21 cellular contexts compared by ENCODE assay signal in the genomic region with DNA sequence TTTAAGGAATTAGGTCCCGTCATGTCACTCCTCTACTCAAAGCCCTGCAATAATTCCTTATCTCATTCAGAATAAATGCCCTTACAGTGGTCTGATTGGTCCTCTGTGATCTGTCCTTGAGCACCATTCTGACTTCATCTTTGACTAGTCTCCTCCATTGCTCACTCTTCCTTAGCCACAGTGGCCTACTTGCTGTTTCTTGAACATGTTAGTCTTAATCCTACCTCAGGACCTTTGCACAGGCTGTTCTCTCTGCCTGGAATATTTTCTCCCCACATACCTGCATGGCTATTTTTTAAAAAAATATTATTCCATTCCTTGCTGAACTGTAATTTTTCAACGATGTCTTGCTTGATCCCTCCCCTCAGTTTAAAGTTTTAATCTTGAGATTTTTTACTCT. TPM values are rescaled to one million over a fixed set of nuclear protein-coding genes. Genes with fewer than 3 reads are reported as not detected.
DNase-seq lines count a peak whose midpoint lies in the region; ATAC-seq and TF ChIP-seq lines count a peak whose summit lies in the region.
"Had no signal": no experiment of that assay in that cellular context is flagged by ENCODE, and none has a peak within 500 bp of the region (broad histone marks: within the 10 kb centered on the region; RNA-seq: fewer than 3 reads in every experiment).

No MANE protein-coding gene starts in this region.

- no peak for TF ChIP-seq CTCF in CD4-positive, alpha-beta T cell (IDR thresholded peaks at IDR 0.05)

- no peak overlapping the region for H3K27ac ChIP-seq in CD4-positive, alpha-beta T cell (ENCODE audit: low read depth, low read length)
- H3K27ac ChIP-seq in naive thymus-derived CD4-positive, alpha-beta T cell (ENCODE audit: low read depth, low read length) = no peak overlapping the region
- H3K27ac ChIP-seq: 22Rv1 had no signal

- no peaks in the 10 kb centered on the region for H3K27me3 ChIP-seq in CD4-positive, alpha-beta T cell (ENCODE audit: control insufficient read depth, insufficient read depth, low read length)
- H3K27me3 ChIP-seq in naive thymus-derived CD4-positive, alpha-beta T cell (ENCODE audit: control insufficient read depth in 2 of 2, insufficient read depth in 2 of 2, low read length in 2 of 2) = no peaks in the 10 kb centered on the region
- H3K27me3 ChIP-seq: BE2C had no signal

- DNase-seq in T-helper 1 cell (no peak), amygdala (lab: John Stamatoyannopoulos, UW) (no peak)
- no peak for DNase-seq in CD4-positive, alpha-beta T cell
- no peak for DNase-seq in naive thymus-derived CD4-positive, alpha-beta T cell
- no peak for DNase-seq in activated CD4-positive, CD25-positive, alpha-beta regulatory T cell treated with anti-CD3 and anti-CD28 coated beads, Interleukin-2, amount 50 U/mL, for 72 hours
- DNase-seq: BE2C, DMS53, MV-4-11, NCI-H1105, NCI-H1436 treated with DMSO at 0.1 percent for 48 hours, NCI-H187 treated with DMSO at 0.1 percent for 48 hours, NCI-H446, NCI-H524 treated with DMSO at 0.1 percent for 48 hours, NCI-H774, SIG-M5 had no signal

- peaks cover 13% of the 10 kb centered on the region for H3K4me1 Mint-ChIP-seq in T-helper 1 cell treated with Interleukin-12 subunit alpha and Interleukin-12 subunit beta and Interleukin-4 antibody, amounts not matched to agents 30 μg/mL and 1 μg/mL, for 36 hours (ENCODE audit: low read depth)
- no peaks in the 10 kb centered on the region for H3K4me1 Mint-ChIP-seq in CD4-positive, alpha-beta T cell (ENCODE audit: low read depth)
- peaks cover 20% of the 10 kb centered on the region for H3K4me1 Mint-ChIP-seq in activated T-helper 17 cell treated with anti-CD3 and anti-CD28 coated beads, Interleukin-2, amount 50 U/mL, for 72 hours
- H3K4me1 Mint-ChIP-seq in naive thymus-derived CD4-positive, alpha-beta T cell = peaks cover 0 to 20% (median 3%) of the 10 kb centered on the region in 7 donors

- peaks cover 24% of the 10 kb centered on the region for H3K27me3 Mint-ChIP-seq in T-helper 1 cell treated with Interleukin-12 subunit alpha and Interleukin-12 subunit beta and Interleukin-4 antibody, amounts not matched to agents 30 μg/mL and 1 μg/mL, for 36 hours (ENCODE audit: low read depth)
- no peaks in the 10 kb centered on the region for H3K27me3 Mint-ChIP-seq in CD4-positive, alpha-beta T cell
- H3K27me3 Mint-ChIP-seq in activated T-helper 17 cell treated with anti-CD3 and anti-CD28 coated beads, Interleukin-2, amount 50 U/mL, for 72 hours = no peaks in the 10 kb centered on the region
- peaks cover 0 to 22% (median 0%) of the 10 kb centered on the region in 5 donors for H3K27me3 Mint-ChIP-seq in naive thymus-derived CD4-positive, alpha-beta T cell

- H3K36me3 ChIP-seq in naive thymus-derived CD4-positive, alpha-beta T cell (ENCODE audit: control insufficient read depth in 2 of 3, insufficient read depth in 3 of 3, low read length in 3 of 3) = no peaks in the 10 kb centered on the region
- H3K36me3 ChIP-seq: BE2C had no signal

- CTCF ChIA-PET in CD4-positive, alpha-beta T cell (lab: Charles Lee) = no interaction called here
- CTCF ChIA-PET in naive thymus-derived CD4-positive, alpha-beta T cell (lab: Charles Lee) = interaction anchor here (0.6 to 1.9 kb wide), 2 partner anchors 148 to 485 kb away, joined by 3 to 9 read pairs; no protein-coding TSS in a partner anchor

- POLR2A ChIA-PET in CD4-positive, alpha-beta T cell (lab: Charles Lee) = no interaction called here
- POLR2A ChIA-PET in naive thymus-derived CD4-positive, alpha-beta T cell (lab: Charles Lee) = interaction anchor here (0.7 kb wide), 1 partner anchor 25 kb away, joined by 5 read pairs; no protein-coding TSS in a partner anchor

- no peak overlapping the region for H3K4me3 ChIP-seq in naive thymus-derived CD4-positive, alpha-beta T cell (ENCODE audit: low read length)

- H3K27ac Mint-ChIP-seq in T-helper 1 cell treated with Interleukin-12 subunit alpha and Interleukin-12 subunit beta and Interleukin-4 antibody, amounts not matched to agents 30 μg/mL and 1 μg/mL, for 36 hours = peak overlapping the region; percentile 26
- H3K27ac Mint-ChIP-seq in CD4-positive, alpha-beta T cell = peak overlapping the region; percentile 45
- H3K27ac Mint-ChIP-seq in activated T-helper 17 cell treated with anti-CD3 and anti-CD28 coated beads, Interleukin-2, amount 50 U/mL, for 72 hours = peak overlapping the region; percentile 29
- peak overlapping the region in 5 of 9 donors; percentile 41 to 84 (median 62) for H3K27ac Mint-ChIP-seq in naive thymus-derived CD4-positive, alpha-beta T cell

- peaks cover 24 to 25% of the 10 kb centered on the region in 2 donors for H3K4me1 ChIP-seq in naive thymus-derived CD4-positive, alpha-beta T cell (ENCODE audit: control insufficient read depth in 2 of 2, insufficient read depth in 2 of 2, low read length in 2 of 2)

- intact Hi-C loops in CD4-positive, alpha-beta T cell (cut with DNase I, micrococcal nuclease) = loop anchor here in 1 of 2 experiments (5.0 to 10.0 kb wide), 2 partner anchors 65 to 722 kb away; no protein-coding TSS in a partner anchor
- intact Hi-C loops in naive thymus-derived CD4-positive, alpha-beta T cell (cut with micrococcal nuclease) = loop anchor here (5.0 to 10.0 kb wide), 6 partner anchors 50 to 882 kb away; a partner anchor contains a TSS

- H3K4me3 Mint-ChIP-seq in T-helper 1 cell treated with Interleukin-12 subunit alpha and Interleukin-12 subunit beta and Interleukin-4 antibody, amounts not matched to agents 30 μg/mL and 1 μg/mL, for 36 hours = no peak overlapping the region
- H3K4me3 Mint-ChIP-seq in CD4-positive, alpha-beta T cell = no peak overlapping the region
- no peak overlapping the region for H3K4me3 Mint-ChIP-seq in activated T-helper 17 cell treated with anti-CD3 and anti-CD28 coated beads, Interleukin-2, amount 50 U/mL, for 72 hours
- no peak overlapping the region for H3K4me3 Mint-ChIP-seq in naive thymus-derived CD4-positive, alpha-beta T cell
- H3K4me3 Mint-ChIP-seq: CD14-positive monocyte had no signal

- H3K9me3 ChIP-seq in CD4-positive, alpha-beta T cell (ENCODE audit: control insufficient read depth, low read length) = no peaks in the 10 kb centered on the region
- no peaks in the 10 kb centered on the region for H3K9me3 ChIP-seq in naive thymus-derived CD4-positive, alpha-beta T cell (ENCODE audit: control insufficient read depth in 2 of 3, low read length in 3 of 3)
- H3K9me3 ChIP-seq: BE2C had no signal

- no peak for ATAC-seq in CD4-positive, alpha-beta T cell (ENCODE audit: poor library complexity)
- no peak for ATAC-seq in activated T-helper 17 cell treated with anti-CD3 and anti-CD28 coated beads, Interleukin-2, amount 50 U/mL, for 72 hours (replicated peaks)
- ATAC-seq in naive thymus-derived CD4-positive, alpha-beta T cell = no peak

- peaks cover 4% of the 10 kb centered on the region for H3K36me3 Mint-ChIP-seq in T-helper 1 cell treated with Interleukin-12 subunit alpha and Interleukin-12 subunit beta and Interleukin-4 antibody, amounts not matched to agents 30 μg/mL and 1 μg/mL, for 36 hours (ENCODE audit: low read depth)
- H3K36me3 Mint-ChIP-seq in CD4-positive, alpha-beta T cell (ENCODE audit: low read depth) = no peaks in the 10 kb centered on the region
- no peaks in the 10 kb centered on the region for H3K36me3 Mint-ChIP-seq in activated T-helper 17 cell treated with anti-CD3 and anti-CD28 coated beads, Interleukin-2, amount 50 U/mL, for 72 hours (ENCODE audit: low read depth)
- H3K36me3 Mint-ChIP-seq in naive thymus-derived CD4-positive, alpha-beta T cell = peaks cover 0 to 9% (median 0%) of the 10 kb centered on the region in 5 donors

- no peaks in the 10 kb centered on the region for H3K9me3 Mint-ChIP-seq in T-helper 1 cell treated with Interleukin-12 subunit alpha and Interleukin-12 subunit beta and Interleukin-4 antibody, amounts not matched to agents 30 μg/mL and 1 μg/mL, for 36 hours
- H3K9me3 Mint-ChIP-seq in CD4-positive, alpha-beta T cell = no peaks in the 10 kb centered on the region
- H3K9me3 Mint-ChIP-seq in activated T-helper 17 cell treated with anti-CD3 and anti-CD28 coated beads, Interleukin-2, amount 50 U/mL, for 72 hours = no peaks in the 10 kb centered on the region
- peaks cover 0 to 5% (median 0%) of the 10 kb centered on the region in 11 donors for H3K9me3 Mint-ChIP-seq in naive thymus-derived CD4-positive, alpha-beta T cell

RNA-seq across cellular contexts. Expression of a gene that starts 48.0 kb away (rescaled TPM):
- under 1 TPM; 0.53 to 0.71 TPM for total RNA-seq in CD4-positive, alpha-beta T cell
- total RNA-seq in activated T-helper 17 cell treated with anti-CD3 and anti-CD28 coated beads, Interleukin-2, amount 50 U/mL, for 72 hours = under 1 TPM; 0.53 to 0.71 TPM
- 10 to 100 TPM in 1 of 5 experiments, 1 to 10 TPM in 1, under 1 TPM in 3; 0.36 to 15.1 (median 0.86) TPM for total RNA-seq in naive thymus-derived CD4-positive, alpha-beta T cell
- polyA plus RNA-seq in naive thymus-derived CD4-positive, alpha-beta T cell = under 1 TPM; 0.39 to 0.56 TPM
- total RNA-seq: G401, MCF 10A had no signal
